ENCODE assay signal across 22 cellular contexts in genomic region chr6:10375391-10375969, GRCh38. TPM values are rescaled to one million over a fixed set of nuclear protein-coding genes. Genes with fewer than 3 reads are reported as not detected.
"Had no signal": no experiment of that assay in that cellular context is flagged by ENCODE, and none has a peak within 500 bp of the region (broad histone marks: within the 10 kb centered on the region; RNA-seq: fewer than 3 reads in every experiment).

No MANE protein-coding gene starts in this region.

- H3K4me1 ChIP-seq: body of pancreas, pancreas, sigmoid colon, spleen, upper lobe of right lung had no signal

- H3K27me3 ChIP-seq: foreskin keratinocyte had no signal

- FAIRE-seq: pancreas, TTC549 had no signal

- H3K4me3 ChIP-seq: body of pancreas, dorsolateral prefrontal cortex, lung, pancreas, sigmoid colon, spleen, thoracic aorta, upper lobe of right lung had no signal

- ATAC-seq: body of pancreas; foreskin keratinocyte; pancreas; stimulated activated memory B cell treated with anti-CD40 and anti-IgM and Interleukin-4, amounts not matched to agents 10 μg/mL and 1 μg/mL and 100 μg/mL, for 72 hours; upper lobe of right lung had no signal

- H3K27ac Mint-ChIP-seq: activated naive CD8-positive, alpha-beta T cell treated with anti-CD3 and anti-CD28 coated beads for 36 hours; stimulated activated memory B cell treated with anti-CD40 and anti-IgM and Interleukin-4, amounts not matched to agents 10 μg/mL and 1 μg/mL and 100 μg/mL, for 72 hours had no signal

- H3K36me3 ChIP-seq: pancreas, sigmoid colon, spleen, thoracic aorta, upper lobe of right lung had no signal

- H3K4me3 Mint-ChIP-seq: activated naive CD8-positive, alpha-beta T cell treated with anti-CD3 and anti-CD28 coated beads for 36 hours; stimulated activated memory B cell treated with anti-CD40 and anti-IgM and Interleukin-4, amounts not matched to agents 10 μg/mL and 1 μg/mL and 100 μg/mL, for 72 hours had no signal

- H3K4me1 Mint-ChIP-seq: activated naive CD8-positive, alpha-beta T cell treated with anti-CD3 and anti-CD28 coated beads for 36 hours; stimulated activated memory B cell treated with anti-CD40 and anti-IgM and Interleukin-4, amounts not matched to agents 10 μg/mL and 1 μg/mL and 100 μg/mL, for 72 hours had no signal

- H3K9me3 Mint-ChIP-seq: activated naive CD8-positive, alpha-beta T cell treated with anti-CD3 and anti-CD28 coated beads for 36 hours; stimulated activated memory B cell treated with anti-CD40 and anti-IgM and Interleukin-4, amounts not matched to agents 10 μg/mL and 1 μg/mL and 100 μg/mL, for 72 hours had no signal

- H3K27ac ChIP-seq: body of pancreas, dorsolateral prefrontal cortex, epithelial cell of prostate, foreskin keratinocyte, pancreas, sigmoid colon, spleen, thoracic aorta, upper lobe of right lung had no signal

- H3K36me3 Mint-ChIP-seq: activated naive CD8-positive, alpha-beta T cell treated with anti-CD3 and anti-CD28 coated beads for 36 hours; stimulated activated memory B cell treated with anti-CD40 and anti-IgM and Interleukin-4, amounts not matched to agents 10 μg/mL and 1 μg/mL and 100 μg/mL, for 72 hours had no signal

- DNase-seq: activated CD4-positive, alpha-beta T cell treated with anti-CD3 and anti-CD28 coated beads, Interleukin-2, amount 50 U/mL, for 48 hours; activated naive CD8-positive, alpha-beta T cell treated with anti-CD3 and anti-CD28 coated beads for 36 hours; activated T-cell treated with anti-CD3 and anti-CD28 coated beads for 4 hours; amygdala; body of pancreas; caudate nucleus; dorsolateral prefrontal cortex; foreskin keratinocyte; hypothalamus; islet precursor cell; midbrain; pancreas; sigmoid colon; spleen; stimulated activated CD4-positive, alpha-beta T cell treated with anti-CD3 and anti-CD28 coated beads, Interleukin-4, amount 100 ng/mL, for 4 hours; upper lobe of right lung had no signal

- H3K9me3 ChIP-seq: body of pancreas, pancreas, sigmoid colon, spleen, thoracic aorta, upper lobe of right lung had no signal

RNA-seq across cellular contexts. Expression of gene TFAP2A, which starts 39.4 kb away (rescaled TPM):
- total RNA-seq: body of pancreas, fibroblast of lung had no signal
